In genomic region chr19:9909251-9909650, GRCh38 we compare ENCODE assay signal across 23 cellular contexts.
"Had no signal": no experiment of that assay in that cellular context is flagged by ENCODE, and none has a peak within 500 bp of the region (broad histone marks: within the 10 kb centered on the region; RNA-seq: fewer than 3 reads in every experiment).

No MANE protein-coding gene starts in this region.

- DNase-seq: effector CD4-positive, alpha-beta T cell; endodermal cell; erythroblast; foreskin melanocyte; head of caudate nucleus; kidney glomerular epithelial cell; left ventricle myocardium inferior; lower lobe of right lung; midbrain; naive B cell; spleen; stimulated activated CD4-positive, alpha-beta T cell treated with anti-CD3 and anti-CD28 coated beads, Interleukin-15, amount 100 ng/mL, for 24 hours; stimulated activated CD4-positive, alpha-beta T cell treated with anti-CD3 and anti-CD28 coated beads, Interleukin-1b, Interleukin-23, amount 100 ng/mL, for 48 hours; stimulated activated CD4-positive, alpha-beta T cell treated with anti-CD3 and anti-CD28 coated beads, Interleukin-4, amount 100 ng/mL, for 24 hours; tibial artery; upper lobe of left lung; uterus had no signal

- H3K4me2 ChIP-seq: hepatocyte had no signal

- H3K4me1 ChIP-seq: parathyroid adenoma, uterus had no signal

- H3K27ac ChIP-seq: coronary artery, hepatocyte, left ventricle myocardium inferior, lower lobe of right lung, parathyroid adenoma, spleen, tibial artery, upper lobe of left lung, uterus had no signal

- H3K9ac ChIP-seq: parathyroid adenoma had no signal

- H2AFZ ChIP-seq: hepatocyte, parathyroid adenoma had no signal

- H3K9me3 ChIP-seq: left ventricle myocardium inferior, lower lobe of right lung, spleen, tibial artery, upper lobe of left lung, uterus had no signal

- H3K36me3 ChIP-seq: left ventricle myocardium inferior, lower lobe of right lung, spleen, tibial artery, upper lobe of left lung, uterus had no signal

- H3K79me2 ChIP-seq: hepatocyte, parathyroid adenoma had no signal

- H3K4me3 ChIP-seq: coronary artery, hepatocyte, left ventricle myocardium inferior, lower lobe of right lung, spleen, tibial artery, upper lobe of left lung, uterus had no signal

- ATAC-seq: lower lobe of right lung; sciatic nerve; stimulated activated memory B cell treated with anti-CD40 and anti-IgM and Interleukin-4, amounts not matched to agents 10 μg/mL and 1 μg/mL and 100 μg/mL, for 72 hours had no signal

- FAIRE-seq: endothelial cell of umbilical vein had no signal
